1 cellular context compared by ENCODE assay signal in the genomic region with DNA sequence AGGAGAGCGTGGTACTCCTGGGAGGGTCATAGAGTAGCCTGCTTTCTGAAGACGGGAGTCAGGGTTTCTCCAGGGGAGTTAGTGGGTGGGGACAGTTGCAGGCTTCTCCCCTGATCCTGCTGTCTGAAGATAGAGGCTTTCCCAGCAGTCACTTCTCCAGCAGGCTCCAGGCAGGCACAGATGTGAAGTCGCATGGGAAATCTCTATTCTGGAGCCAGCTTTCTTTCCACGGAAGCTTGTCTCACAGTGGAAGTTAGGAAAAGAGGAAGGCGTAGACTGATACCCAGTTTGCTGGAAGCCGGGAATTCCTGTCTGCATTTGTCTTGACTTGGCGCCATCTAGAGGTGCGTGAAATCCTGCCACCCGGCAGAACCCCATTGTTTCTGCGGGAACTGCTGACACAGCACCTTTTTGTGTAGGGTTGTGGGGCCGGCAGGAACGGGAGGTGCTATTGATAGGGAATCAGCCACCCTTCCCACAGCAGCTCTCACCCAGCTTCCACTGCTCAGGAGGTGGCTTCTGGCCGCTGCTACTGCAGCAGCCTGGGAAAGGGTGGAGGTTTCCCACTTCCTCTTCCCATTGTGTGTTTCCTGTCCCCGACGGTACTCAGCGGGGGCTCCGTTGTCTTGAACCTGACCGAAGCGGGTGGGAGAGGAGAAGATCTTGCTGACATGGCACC.
TF ChIP-seq lines count a peak whose summit lies in the region.

No MANE protein-coding gene starts in this region.

TF ChIP-seq in GM12878, 131 proteins besides CTCF, POLR2A, EP300 and RAD21 (continued from another document and continues in another):
- TF ChIP-seq, protein P1, sequence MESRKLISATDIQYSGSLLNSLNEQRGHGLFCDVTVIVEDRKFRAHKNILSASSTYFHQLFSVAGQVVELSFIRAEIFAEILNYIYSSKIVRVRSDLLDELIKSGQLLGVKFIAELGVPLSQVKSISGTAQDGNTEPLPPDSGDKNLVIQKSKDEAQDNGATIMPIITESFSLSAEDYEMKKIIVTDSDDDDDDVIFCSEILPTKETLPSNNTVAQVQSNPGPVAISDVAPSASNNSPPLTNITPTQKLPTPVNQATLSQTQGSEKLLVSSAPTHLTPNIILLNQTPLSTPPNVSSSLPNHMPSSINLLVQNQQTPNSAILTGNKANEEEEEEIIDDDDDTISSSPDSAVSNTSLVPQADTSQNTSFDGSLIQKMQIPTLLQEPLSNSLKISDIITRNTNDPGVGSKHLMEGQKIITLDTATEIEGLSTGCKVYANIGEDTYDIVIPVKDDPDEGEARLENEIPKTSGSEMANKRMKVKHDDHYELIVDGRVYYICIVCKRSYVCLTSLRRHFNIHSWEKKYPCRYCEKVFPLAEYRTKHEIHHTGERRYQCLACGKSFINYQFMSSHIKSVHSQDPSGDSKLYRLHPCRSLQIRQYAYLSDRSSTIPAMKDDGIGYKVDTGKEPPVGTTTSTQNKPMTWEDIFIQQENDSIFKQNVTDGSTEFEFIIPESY (IDR thresholded peaks at IDR 0.05) = no peak
- TF ChIP-seq BMI1 (IDR thresholded peaks at IDR 0.05; ENCODE audit: borderline replicate concordance) (no peak), MXI1 (IDR thresholded peaks at IDR 0.05; ENCODE audit: low read depth, low read length) (no peak), ZNF384 (IDR thresholded peaks at IDR 0.05; ENCODE audit: borderline replicate concordance, low read depth, low read length) (no peak), SP1 (IDR thresholded peaks at IDR 0.05; ENCODE audit: low read depth, low read length) (no peak), IKZF2 (IDR thresholded peaks at IDR 0.05) (peak; percentile 50 to 52; a peak in 3 of 4 replicates), ETV6 (conservative IDR thresholded peaks at IDR 0.05 in 1 of 2, IDR thresholded peaks at IDR 0.05 in 1 of 2; ENCODE audit: borderline replicate concordance in 1 of 2, low read depth in 1 of 2) (no peak), SMARCA5 (IDR thresholded peaks at IDR 0.05) (no peak), YBX1 (IDR thresholded peaks at IDR 0.05) (no peak), RAD51 (IDR thresholded peaks at IDR 0.05) (no peak), HDAC6 (IDR thresholded peaks at IDR 0.05; ENCODE audit: unreplicated experiment) (no peak), IRF4 (IDR thresholded peaks at IDR 0.05; ENCODE audit: low read depth, low read length) (0 out of 2 replicates have a peak, but pooled peaks have one; percentile 27), EED (IDR thresholded peaks at IDR 0.05; ENCODE audit: low read depth) (0 out of 2 replicates have a peak, but pooled peaks have one; percentile 43), ZNF207 (IDR thresholded peaks at IDR 0.05; ENCODE audit: borderline replicate concordance) (no peak), POLR2AphosphoS2 (IDR thresholded peaks at IDR 0.05; ENCODE audit: low read depth, low read length) (no peak), NRF1 (conservative IDR thresholded peaks at IDR 0.05; ENCODE audit: low read depth, low read length) (no peak), STAT1 (conservative IDR thresholded peaks at IDR 0.05) (no peak), STAT3 (IDR thresholded peaks at IDR 0.05; ENCODE audit: low read depth, low read length) (no peak), MEF2A (IDR thresholded peaks at IDR 0.05; ENCODE audit: insufficient read depth, low read depth, low read length) (no peak), CEBPB (IDR thresholded peaks at IDR 0.05; ENCODE audit: borderline replicate concordance in 1 of 2, low read depth in 2 of 2, low read length in 2 of 2) (no peak), PAX8 (IDR thresholded peaks at IDR 0.05) (no peak), POLR2AphosphoS5 (IDR thresholded peaks at IDR 0.05; ENCODE audit: low read length) (no peak), SUZ12 (IDR thresholded peaks at IDR 0.05; ENCODE audit: unreplicated experiment) (no peak), CBX5 (IDR thresholded peaks at IDR 0.05; ENCODE audit: low read depth) (no peak), ZNF622 (IDR thresholded peaks at IDR 0.05) (no peak)
- TF ChIP-seq, protein P2, sequence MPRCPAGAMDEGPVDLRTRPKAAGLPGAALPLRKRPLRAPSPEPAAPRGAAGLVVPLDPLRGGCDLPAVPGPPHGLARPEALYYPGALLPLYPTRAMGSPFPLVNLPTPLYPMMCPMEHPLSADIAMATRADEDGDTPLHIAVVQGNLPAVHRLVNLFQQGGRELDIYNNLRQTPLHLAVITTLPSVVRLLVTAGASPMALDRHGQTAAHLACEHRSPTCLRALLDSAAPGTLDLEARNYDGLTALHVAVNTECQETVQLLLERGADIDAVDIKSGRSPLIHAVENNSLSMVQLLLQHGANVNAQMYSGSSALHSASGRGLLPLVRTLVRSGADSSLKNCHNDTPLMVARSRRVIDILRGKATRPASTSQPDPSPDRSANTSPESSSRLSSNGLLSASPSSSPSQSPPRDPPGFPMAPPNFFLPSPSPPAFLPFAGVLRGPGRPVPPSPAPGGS (IDR thresholded peaks at IDR 0.05; ENCODE audit: borderline replicate concordance, insufficient read depth, low read depth, low read length, poor library complexity, severe bottlenecking) = no peak
- TF ChIP-seq, protein P3, sequence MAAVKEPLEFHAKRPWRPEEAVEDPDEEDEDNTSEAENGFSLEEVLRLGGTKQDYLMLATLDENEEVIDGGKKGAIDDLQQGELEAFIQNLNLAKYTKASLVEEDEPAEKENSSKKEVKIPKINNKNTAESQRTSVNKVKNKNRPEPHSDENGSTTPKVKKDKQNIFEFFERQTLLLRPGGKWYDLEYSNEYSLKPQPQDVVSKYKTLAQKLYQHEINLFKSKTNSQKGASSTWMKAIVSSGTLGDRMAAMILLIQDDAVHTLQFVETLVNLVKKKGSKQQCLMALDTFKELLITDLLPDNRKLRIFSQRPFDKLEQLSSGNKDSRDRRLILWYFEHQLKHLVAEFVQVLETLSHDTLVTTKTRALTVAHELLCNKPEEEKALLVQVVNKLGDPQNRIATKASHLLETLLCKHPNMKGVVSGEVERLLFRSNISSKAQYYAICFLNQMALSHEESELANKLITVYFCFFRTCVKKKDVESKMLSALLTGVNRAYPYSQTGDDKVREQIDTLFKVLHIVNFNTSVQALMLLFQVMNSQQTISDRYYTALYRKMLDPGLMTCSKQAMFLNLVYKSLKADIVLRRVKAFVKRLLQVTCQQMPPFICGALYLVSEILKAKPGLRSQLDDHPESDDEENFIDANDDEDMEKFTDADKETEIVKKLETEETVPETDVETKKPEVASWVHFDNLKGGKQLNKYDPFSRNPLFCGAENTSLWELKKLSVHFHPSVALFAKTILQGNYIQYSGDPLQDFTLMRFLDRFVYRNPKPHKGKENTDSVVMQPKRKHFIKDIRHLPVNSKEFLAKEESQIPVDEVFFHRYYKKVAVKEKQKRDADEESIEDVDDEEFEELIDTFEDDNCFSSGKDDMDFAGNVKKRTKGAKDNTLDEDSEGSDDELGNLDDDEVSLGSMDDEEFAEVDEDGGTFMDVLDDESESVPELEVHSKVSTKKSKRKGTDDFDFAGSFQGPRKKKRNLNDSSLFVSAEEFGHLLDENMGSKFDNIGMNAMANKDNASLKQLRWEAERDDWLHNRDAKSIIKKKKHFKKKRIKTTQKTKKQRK (IDR thresholded peaks at IDR 0.05; ENCODE audit: low read depth, low read length) = no peak
- TF ChIP-seq, protein P4, sequence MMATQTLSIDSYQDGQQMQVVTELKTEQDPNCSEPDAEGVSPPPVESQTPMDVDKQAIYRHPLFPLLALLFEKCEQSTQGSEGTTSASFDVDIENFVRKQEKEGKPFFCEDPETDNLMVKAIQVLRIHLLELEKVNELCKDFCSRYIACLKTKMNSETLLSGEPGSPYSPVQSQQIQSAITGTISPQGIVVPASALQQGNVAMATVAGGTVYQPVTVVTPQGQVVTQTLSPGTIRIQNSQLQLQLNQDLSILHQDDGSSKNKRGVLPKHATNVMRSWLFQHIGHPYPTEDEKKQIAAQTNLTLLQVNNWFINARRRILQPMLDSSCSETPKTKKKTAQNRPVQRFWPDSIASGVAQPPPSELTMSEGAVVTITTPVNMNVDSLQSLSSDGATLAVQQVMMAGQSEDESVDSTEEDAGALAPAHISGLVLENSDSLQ (IDR thresholded peaks at IDR 0.05) = no peak
- TF ChIP-seq, protein P5, sequence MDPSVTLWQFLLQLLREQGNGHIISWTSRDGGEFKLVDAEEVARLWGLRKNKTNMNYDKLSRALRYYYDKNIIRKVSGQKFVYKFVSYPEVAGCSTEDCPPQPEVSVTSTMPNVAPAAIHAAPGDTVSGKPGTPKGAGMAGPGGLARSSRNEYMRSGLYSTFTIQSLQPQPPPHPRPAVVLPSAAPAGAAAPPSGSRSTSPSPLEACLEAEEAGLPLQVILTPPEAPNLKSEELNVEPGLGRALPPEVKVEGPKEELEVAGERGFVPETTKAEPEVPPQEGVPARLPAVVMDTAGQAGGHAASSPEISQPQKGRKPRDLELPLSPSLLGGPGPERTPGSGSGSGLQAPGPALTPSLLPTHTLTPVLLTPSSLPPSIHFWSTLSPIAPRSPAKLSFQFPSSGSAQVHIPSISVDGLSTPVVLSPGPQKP (IDR thresholded peaks at IDR 0.05; ENCODE audit: low read depth, low read length) = peak; percentile 66; the same call in 1 of the 2 replicates
- TF ChIP-seq, protein P6, sequence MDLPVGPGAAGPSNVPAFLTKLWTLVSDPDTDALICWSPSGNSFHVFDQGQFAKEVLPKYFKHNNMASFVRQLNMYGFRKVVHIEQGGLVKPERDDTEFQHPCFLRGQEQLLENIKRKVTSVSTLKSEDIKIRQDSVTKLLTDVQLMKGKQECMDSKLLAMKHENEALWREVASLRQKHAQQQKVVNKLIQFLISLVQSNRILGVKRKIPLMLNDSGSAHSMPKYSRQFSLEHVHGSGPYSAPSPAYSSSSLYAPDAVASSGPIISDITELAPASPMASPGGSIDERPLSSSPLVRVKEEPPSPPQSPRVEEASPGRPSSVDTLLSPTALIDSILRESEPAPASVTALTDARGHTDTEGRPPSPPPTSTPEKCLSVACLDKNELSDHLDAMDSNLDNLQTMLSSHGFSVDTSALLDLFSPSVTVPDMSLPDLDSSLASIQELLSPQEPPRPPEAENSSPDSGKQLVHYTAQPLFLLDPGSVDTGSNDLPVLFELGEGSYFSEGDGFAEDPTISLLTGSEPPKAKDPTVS (IDR thresholded peaks at IDR 0.05; ENCODE audit: low read depth, low read length) = no peak
- TF ChIP-seq, protein P7, sequence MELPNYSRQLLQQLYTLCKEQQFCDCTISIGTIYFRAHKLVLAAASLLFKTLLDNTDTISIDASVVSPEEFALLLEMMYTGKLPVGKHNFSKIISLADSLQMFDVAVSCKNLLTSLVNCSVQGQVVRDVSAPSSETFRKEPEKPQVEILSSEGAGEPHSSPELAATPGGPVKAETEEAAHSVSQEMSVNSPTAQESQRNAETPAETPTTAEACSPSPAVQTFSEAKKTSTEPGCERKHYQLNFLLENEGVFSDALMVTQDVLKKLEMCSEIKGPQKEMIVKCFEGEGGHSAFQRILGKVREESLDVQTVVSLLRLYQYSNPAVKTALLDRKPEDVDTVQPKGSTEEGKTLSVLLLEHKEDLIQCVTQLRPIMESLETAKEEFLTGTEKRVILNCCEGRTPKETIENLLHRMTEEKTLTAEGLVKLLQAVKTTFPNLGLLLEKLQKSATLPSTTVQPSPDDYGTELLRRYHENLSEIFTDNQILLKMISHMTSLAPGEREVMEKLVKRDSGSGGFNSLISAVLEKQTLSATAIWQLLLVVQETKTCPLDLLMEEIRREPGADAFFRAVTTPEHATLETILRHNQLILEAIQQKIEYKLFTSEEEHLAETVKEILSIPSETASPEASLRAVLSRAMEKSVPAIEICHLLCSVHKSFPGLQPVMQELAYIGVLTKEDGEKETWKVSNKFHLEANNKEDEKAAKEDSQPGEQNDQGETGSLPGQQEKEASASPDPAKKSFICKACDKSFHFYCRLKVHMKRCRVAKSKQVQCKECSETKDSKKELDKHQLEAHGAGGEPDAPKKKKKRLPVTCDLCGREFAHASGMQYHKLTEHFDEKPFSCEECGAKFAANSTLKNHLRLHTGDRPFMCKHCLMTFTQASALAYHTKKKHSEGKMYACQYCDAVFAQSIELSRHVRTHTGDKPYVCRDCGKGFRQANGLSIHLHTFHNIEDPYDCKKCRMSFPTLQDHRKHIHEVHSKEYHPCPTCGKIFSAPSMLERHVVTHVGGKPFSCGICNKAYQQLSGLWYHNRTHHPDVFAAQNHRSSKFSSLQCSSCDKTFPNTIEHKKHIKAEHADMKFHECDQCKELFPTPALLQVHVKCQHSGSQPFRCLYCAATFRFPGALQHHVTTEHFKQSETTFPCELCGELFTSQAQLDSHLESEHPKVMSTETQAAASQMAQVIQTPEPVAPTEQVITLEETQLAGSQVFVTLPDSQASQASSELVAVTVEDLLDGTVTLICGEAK (IDR thresholded peaks at IDR 0.05; ENCODE audit: borderline replicate concordance) = no peak
- TF ChIP-seq, protein P8, sequence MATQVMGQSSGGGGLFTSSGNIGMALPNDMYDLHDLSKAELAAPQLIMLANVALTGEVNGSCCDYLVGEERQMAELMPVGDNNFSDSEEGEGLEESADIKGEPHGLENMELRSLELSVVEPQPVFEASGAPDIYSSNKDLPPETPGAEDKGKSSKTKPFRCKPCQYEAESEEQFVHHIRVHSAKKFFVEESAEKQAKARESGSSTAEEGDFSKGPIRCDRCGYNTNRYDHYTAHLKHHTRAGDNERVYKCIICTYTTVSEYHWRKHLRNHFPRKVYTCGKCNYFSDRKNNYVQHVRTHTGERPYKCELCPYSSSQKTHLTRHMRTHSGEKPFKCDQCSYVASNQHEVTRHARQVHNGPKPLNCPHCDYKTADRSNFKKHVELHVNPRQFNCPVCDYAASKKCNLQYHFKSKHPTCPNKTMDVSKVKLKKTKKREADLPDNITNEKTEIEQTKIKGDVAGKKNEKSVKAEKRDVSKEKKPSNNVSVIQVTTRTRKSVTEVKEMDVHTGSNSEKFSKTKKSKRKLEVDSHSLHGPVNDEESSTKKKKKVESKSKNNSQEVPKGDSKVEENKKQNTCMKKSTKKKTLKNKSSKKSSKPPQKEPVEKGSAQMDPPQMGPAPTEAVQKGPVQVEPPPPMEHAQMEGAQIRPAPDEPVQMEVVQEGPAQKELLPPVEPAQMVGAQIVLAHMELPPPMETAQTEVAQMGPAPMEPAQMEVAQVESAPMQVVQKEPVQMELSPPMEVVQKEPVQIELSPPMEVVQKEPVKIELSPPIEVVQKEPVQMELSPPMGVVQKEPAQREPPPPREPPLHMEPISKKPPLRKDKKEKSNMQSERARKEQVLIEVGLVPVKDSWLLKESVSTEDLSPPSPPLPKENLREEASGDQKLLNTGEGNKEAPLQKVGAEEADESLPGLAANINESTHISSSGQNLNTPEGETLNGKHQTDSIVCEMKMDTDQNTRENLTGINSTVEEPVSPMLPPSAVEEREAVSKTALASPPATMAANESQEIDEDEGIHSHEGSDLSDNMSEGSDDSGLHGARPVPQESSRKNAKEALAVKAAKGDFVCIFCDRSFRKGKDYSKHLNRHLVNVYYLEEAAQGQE (IDR thresholded peaks at IDR 0.05; ENCODE audit: low read depth, low read length) = no peak
- TF ChIP-seq, protein P9, sequence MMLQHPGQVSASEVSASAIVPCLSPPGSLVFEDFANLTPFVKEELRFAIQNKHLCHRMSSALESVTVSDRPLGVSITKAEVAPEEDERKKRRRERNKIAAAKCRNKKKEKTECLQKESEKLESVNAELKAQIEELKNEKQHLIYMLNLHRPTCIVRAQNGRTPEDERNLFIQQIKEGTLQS (IDR thresholded peaks at IDR 0.05; ENCODE audit: borderline replicate concordance, extremely low read depth, low read depth, low read length) = no peak
- TF ChIP-seq, protein P10, sequence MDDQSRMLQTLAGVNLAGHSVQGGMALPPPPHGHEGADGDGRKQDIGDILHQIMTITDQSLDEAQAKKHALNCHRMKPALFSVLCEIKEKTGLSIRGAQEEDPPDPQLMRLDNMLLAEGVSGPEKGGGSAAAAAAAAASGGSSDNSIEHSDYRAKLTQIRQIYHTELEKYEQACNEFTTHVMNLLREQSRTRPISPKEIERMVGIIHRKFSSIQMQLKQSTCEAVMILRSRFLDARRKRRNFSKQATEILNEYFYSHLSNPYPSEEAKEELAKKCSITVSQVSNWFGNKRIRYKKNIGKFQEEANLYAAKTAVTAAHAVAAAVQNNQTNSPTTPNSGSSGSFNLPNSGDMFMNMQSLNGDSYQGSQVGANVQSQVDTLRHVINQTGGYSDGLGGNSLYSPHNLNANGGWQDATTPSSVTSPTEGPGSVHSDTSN (IDR thresholded peaks at IDR 0.05; ENCODE audit: insufficient replicate concordance, low read depth, low read length) = no peak
